1 cellular context compared by ENCODE assay signal in genomic region chr16:9138731-9139501, GRCh38.
A peak's percentile ranks its signal among the peaks of the same experiment; 100 is the strongest.
TF ChIP-seq lines count a peak whose summit lies in the region.

No MANE protein-coding gene starts in this region.

TF ChIP-seq in HepG2, 621 proteins besides CTCF, POLR2A, EP300 and RAD21 (continued from another document and continues in another):
- TF ChIP-seq KIAA2018 (CRISPR knock-in tag; IDR thresholded peaks at IDR 0.05; ENCODE audit: borderline replicate concordance) (no peak), SALL1 (CRISPR knock-in tag; IDR thresholded peaks at IDR 0.05) (peak; percentile 59; the same call in 1 of the 2 replicates), FOXA1 (IDR thresholded peaks at IDR 0.05) (no peak), FOXA1 (CRISPR knock-in tag; IDR thresholded peaks at IDR 0.05) (0 out of 2 replicates have a peak, but pooled peaks have one; percentile 18), ZNF891 (CRISPR knock-in tag; IDR thresholded peaks at IDR 0.05) (peak; percentile 55), FOSL1 (CRISPR knock-in tag; IDR thresholded peaks at IDR 0.05; ENCODE audit: borderline replicate concordance) (no peak), AKAP8 (CRISPR knock-in tag; IDR thresholded peaks at IDR 0.05) (0 out of 2 replicates have a peak, but pooled peaks have one; percentile 63), ZNF574 (CRISPR knock-in tag; IDR thresholded peaks at IDR 0.05) (0 out of 2 replicates have a peak, but pooled peaks have one; percentile 35), U2AF2 (IDR thresholded peaks at IDR 0.05; ENCODE audit: low read depth, low read length) (no peak), KLF16 (CRISPR knock-in tag; IDR thresholded peaks at IDR 0.05) (0 out of 4 replicates have a peak, but pooled peaks of 1 of the 2 experiments have one; percentile 11), THRA (CRISPR knock-in tag; IDR thresholded peaks at IDR 0.05; ENCODE audit: borderline replicate concordance) (peak; percentile 27; the same call in 1 of the 2 replicates), NCOA2 (CRISPR knock-in tag; IDR thresholded peaks at IDR 0.05) (no peak), ZNF567 (CRISPR knock-in tag; IDR thresholded peaks at IDR 0.05; ENCODE audit: borderline replicate concordance) (peak; percentile 77; the same call in 1 of the 2 replicates), GMEB1 (CRISPR knock-in tag; IDR thresholded peaks at IDR 0.05; ENCODE audit: borderline replicate concordance) (no peak), ATF7-NPFF (CRISPR knock-in tag; IDR thresholded peaks at IDR 0.05; ENCODE audit: low read depth) (no peak), HOXA3 (CRISPR knock-in tag; IDR thresholded peaks at IDR 0.05) (no peak), ZFP91 (CRISPR knock-in tag; IDR thresholded peaks at IDR 0.05; ENCODE audit: borderline replicate concordance) (peak; percentile 58; the same call in 1 of the 2 replicates), ZNF30 (CRISPR knock-in tag; IDR thresholded peaks at IDR 0.05) (no peak), GTF2F1 (IDR thresholded peaks at IDR 0.05; ENCODE audit: low read length) (0 out of 2 replicates have a peak, but pooled peaks have one; percentile 22), MAZ (IDR thresholded peaks at IDR 0.05; ENCODE audit: borderline replicate concordance, low read depth, low read length) (no peak), MAZ (CRISPR knock-in tag; IDR thresholded peaks at IDR 0.05; ENCODE audit: low read depth) (peak; percentile 48; the same call in 1 of the 2 replicates), HDAC2 (CRISPR knock-in tag; IDR thresholded peaks at IDR 0.05) (0 out of 2 replicates have a peak, but pooled peaks have one; percentile 20), ZNF383 (CRISPR knock-in tag; IDR thresholded peaks at IDR 0.05; ENCODE audit: borderline replicate concordance) (no peak), ZNF788 (CRISPR knock-in tag; IDR thresholded peaks at IDR 0.05; ENCODE audit: borderline replicate concordance) (peak; percentile 41; the same call in 1 of the 2 replicates), MED1 (CRISPR knock-in tag; IDR thresholded peaks at IDR 0.05) (0 out of 2 replicates have a peak, but pooled peaks have one; percentile 29), PLSCR1 (CRISPR knock-in tag; IDR thresholded peaks at IDR 0.05; ENCODE audit: borderline replicate concordance) (no peak), WIZ (CRISPR knock-in tag; IDR thresholded peaks at IDR 0.05) (0 out of 2 replicates have a peak, but pooled peaks have one; percentile 32), ZNF280D (CRISPR knock-in tag; IDR thresholded peaks at IDR 0.05) (0 out of 2 replicates have a peak, but pooled peaks have one; percentile 65), ZNF781 (CRISPR knock-in tag; IDR thresholded peaks at IDR 0.05; ENCODE audit: borderline replicate concordance, not compliant biosample characterization) (peak; percentile 48), RBFOX2 (IDR thresholded peaks at IDR 0.05; ENCODE audit: low read depth, low read length) (no peak), FOXK1 (CRISPR knock-in tag; IDR thresholded peaks at IDR 0.05; ENCODE audit: borderline replicate concordance, low read depth) (peak; percentile 23; the same call in 1 of the 2 replicates), PATZ1 (CRISPR knock-in tag; IDR thresholded peaks at IDR 0.05) (peak; percentile 44; the same call in 1 of the 2 replicates), IRF2 (CRISPR knock-in tag; IDR thresholded peaks at IDR 0.05) (no peak), DNMT1 (CRISPR knock-in tag; IDR thresholded peaks at IDR 0.05) (peak; percentile 92; the same call in 1 of the 2 replicates), TP53 (CRISPR knock-in tag; conservative IDR thresholded peaks at IDR 0.05) (no peak), ZNF616 (CRISPR knock-in tag; IDR thresholded peaks at IDR 0.05; ENCODE audit: low read depth) (0 out of 2 replicates have a peak, but pooled peaks have one; percentile 52)
